In the genomic region with DNA sequence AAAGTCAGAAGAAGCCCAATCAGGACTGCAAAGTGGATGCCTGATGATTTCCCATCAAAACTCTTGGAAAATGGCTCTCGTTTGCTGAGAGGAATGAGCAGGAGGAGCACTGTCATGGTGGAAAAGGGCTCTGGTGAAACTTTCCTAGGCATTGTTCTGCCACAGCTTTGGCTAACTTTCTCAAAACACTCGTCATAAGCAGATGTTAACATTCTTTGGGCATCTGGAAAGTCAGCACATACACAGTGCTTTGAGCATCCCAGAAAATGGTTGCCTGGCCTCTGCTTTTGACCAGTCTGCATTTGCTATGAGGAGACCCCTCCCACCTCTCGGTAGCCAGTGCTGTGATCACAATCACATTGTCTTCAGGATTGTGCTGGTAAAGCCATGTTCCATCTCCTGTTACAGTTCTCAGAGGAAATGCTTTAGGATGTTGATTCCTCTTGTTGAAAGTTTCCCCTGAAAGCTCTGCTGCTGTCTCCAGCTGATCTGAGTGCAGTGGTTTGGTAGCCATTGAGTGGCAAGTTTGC, we compare ENCODE assay signal across 1 cellular context.
TF ChIP-seq lines count a peak whose summit lies in the region.

No MANE protein-coding gene starts in this region.

TF ChIP-seq in IMR-90, 13 proteins besides CTCF, POLR2A, EP300 and RAD21:
- TF ChIP-seq, protein P1, sequence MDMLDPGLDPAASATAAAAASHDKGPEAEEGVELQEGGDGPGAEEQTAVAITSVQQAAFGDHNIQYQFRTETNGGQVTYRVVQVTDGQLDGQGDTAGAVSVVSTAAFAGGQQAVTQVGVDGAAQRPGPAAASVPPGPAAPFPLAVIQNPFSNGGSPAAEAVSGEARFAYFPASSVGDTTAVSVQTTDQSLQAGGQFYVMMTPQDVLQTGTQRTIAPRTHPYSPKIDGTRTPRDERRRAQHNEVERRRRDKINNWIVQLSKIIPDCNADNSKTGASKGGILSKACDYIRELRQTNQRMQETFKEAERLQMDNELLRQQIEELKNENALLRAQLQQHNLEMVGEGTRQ (IDR thresholded peaks at IDR 0.05; ENCODE audit: low read depth, low read length), result no peak
- TF ChIP-seq CEBPB (IDR thresholded peaks at IDR 0.05; ENCODE audit: low read depth, low read length), result no peak
- TF ChIP-seq RCOR1 (IDR thresholded peaks at IDR 0.05; ENCODE audit: insufficient replicate concordance, low read length), result no peak
TF ChIP-seq in IMR-90: peak in this region for 0.
